17 cellular contexts compared by ENCODE assay signal in genomic region chr6:18016133-18016532, GRCh38. TPM values are rescaled to one million over a fixed set of nuclear protein-coding genes. Genes with fewer than 3 reads are reported as not detected.
DNase-seq lines count a peak whose midpoint lies in the region; ATAC-seq and TF ChIP-seq lines count a peak whose summit lies in the region.
"Had no signal": no experiment of that assay in that cellular context is flagged by ENCODE, and none has a peak within 500 bp of the region (broad histone marks: within the 10 kb centered on the region; RNA-seq: fewer than 3 reads in every experiment).

No MANE protein-coding gene starts in this region.

- H3K27me3 Mint-ChIP-seq in endodermal cell (ENCODE audit: insufficient read depth): no peaks in the 10 kb centered on the region
- H3K27me3 Mint-ChIP-seq in activated CD4-positive, alpha-beta memory T cell treated with anti-CD3 and anti-CD28 coated beads for 36 hours: peaks cover 6% of the 10 kb centered on the region

- POLR2A ChIA-PET in RWPE1 (lab: Yijun Ruan, JAX; ENCODE audit: low non-redundant PET): interaction anchor here (0.5 kb wide), 1 partner anchor 114 kb away, joined by 3 read pairs; no protein-coding TSS in a partner anchor
- POLR2A ChIA-PET in activated CD4-positive, alpha-beta memory T cell treated with anti-CD3 and anti-CD28 coated beads for 36 hours (lab: Charles Lee): no interaction called here

- no peaks in the 10 kb centered on the region for H3K4me1 Mint-ChIP-seq in endodermal cell
- H3K4me1 Mint-ChIP-seq in activated CD4-positive, alpha-beta memory T cell treated with anti-CD3 and anti-CD28 coated beads for 36 hours (ENCODE audit: low read depth): no peaks in the 10 kb centered on the region

- H3K4me3 Mint-ChIP-seq in endodermal cell: no peak overlapping the region
- no peak overlapping the region for H3K4me3 Mint-ChIP-seq in activated CD4-positive, alpha-beta memory T cell treated with anti-CD3 and anti-CD28 coated beads for 36 hours
- H3K4me3 Mint-ChIP-seq: H9 had no signal

- H3K27ac Mint-ChIP-seq in endodermal cell: no peak overlapping the region
- no peak overlapping the region for H3K27ac Mint-ChIP-seq in activated CD4-positive, alpha-beta memory T cell treated with anti-CD3 and anti-CD28 coated beads for 36 hours
- H3K27ac Mint-ChIP-seq: H9 had no signal

- peaks cover 2% of the 10 kb centered on the region for H3K36me3 Mint-ChIP-seq in endodermal cell (ENCODE audit: low read depth)
- no peaks in the 10 kb centered on the region for H3K36me3 Mint-ChIP-seq in activated CD4-positive, alpha-beta memory T cell treated with anti-CD3 and anti-CD28 coated beads for 36 hours

- no peaks in the 10 kb centered on the region for H3K27me3 ChIP-seq in endodermal cell (ENCODE audit: control insufficient read depth, insufficient read depth, low read length, poor library complexity, severe bottlenecking)
- H3K27me3 ChIP-seq: BLaER1 treated with 17β-estradiol and CSF1 and Interleukin-3, amounts not matched to agents 10 nM and 100 nM; SJCRH30 had no signal

- no peak for ATAC-seq in HG03139 (IDR thresholded peaks at IDR 0.05; ENCODE audit: unreplicated experiment)

- CTCF ChIA-PET in RWPE1 (lab: Yijun Ruan, JAX): no interaction called here
- CTCF ChIA-PET in activated CD4-positive, alpha-beta memory T cell treated with anti-CD3 and anti-CD28 coated beads for 36 hours (lab: Charles Lee): no interaction called here

- H3K9ac ChIP-seq in endodermal cell (ENCODE audit: extremely low read depth, low read length, poor library complexity, severe bottlenecking): no peak overlapping the region
- H3K9ac ChIP-seq: BLaER1 treated with 17β-estradiol and CSF1 and Interleukin-3, amounts not matched to agents 10 nM and 100 nM had no signal

- H3K36me3 ChIP-seq in endodermal cell (ENCODE audit: control insufficient read depth, insufficient read depth, low read length): no peaks in the 10 kb centered on the region
- H3K36me3 ChIP-seq: SJCRH30 had no signal

- DNase-seq in HPDE6-E6E7 (ENCODE audit: extremely low spot score) (peak; percentile 54), RWPE1 (ENCODE audit: low spot score) (peak; percentile 65), endodermal cell (peak; percentile 3), renal cortical epithelial cell (ENCODE audit: low read depth) (peak; percentile 90), OCI-M1 (lab: John Stamatoyannopoulos, UW) (no peak)
- DNase-seq in activated CD4-positive, alpha-beta memory T cell treated with anti-CD3 and anti-CD28 coated beads for 36 hours: no peak
- DNase-seq: EL, H9, KG1, NCI-H1092 treated with DMSO at 0.1 percent for 48 hours, NCI-H1694, NCI-H2171, NCI-H510A treated with DMSO at 0.1 percent for 48 hours, SJCRH30, SW 1271 had no signal

- H3K4me3 ChIP-seq in endodermal cell (ENCODE audit: low read length): no peak overlapping the region
- H3K4me3 ChIP-seq: BLaER1 treated with 17β-estradiol and CSF1 and Interleukin-3, amounts not matched to agents 10 nM and 100 nM; SJCRH30 had no signal

- H3K27ac ChIP-seq in RWPE1 (peak overlapping the region; percentile 86; the same call in 1 of the 2 replicates), endodermal cell (ENCODE audit: low read depth, low read length) (no peak overlapping the region)
- H3K27ac ChIP-seq: BLaER1 treated with 17β-estradiol and CSF1 and Interleukin-3, amounts not matched to agents 10 nM and 100 nM; SJCRH30 had no signal

- H3K4me1 ChIP-seq in endodermal cell (ENCODE audit: control insufficient read depth, insufficient read depth, low read length): no peaks in the 10 kb centered on the region
- H3K4me1 ChIP-seq: BLaER1 treated with 17β-estradiol and CSF1 and Interleukin-3, amounts not matched to agents 10 nM and 100 nM; SJCRH30 had no signal

- no peak for TF ChIP-seq CTCF in RWPE1 (conservative IDR thresholded peaks at IDR 0.05; ENCODE audit: low read depth)
- TF ChIP-seq CTCF in endodermal cell (conservative IDR thresholded peaks at IDR 0.05): no peak

- intact Hi-C loops in activated CD4-positive, alpha-beta memory T cell treated with anti-CD3 and anti-CD28 coated beads for 36 hours (cut with micrococcal nuclease): no loop called here

- H3K9me3 Mint-ChIP-seq in endodermal cell: peaks cover 18% of the 10 kb centered on the region
- peaks cover 4% of the 10 kb centered on the region for H3K9me3 Mint-ChIP-seq in activated CD4-positive, alpha-beta memory T cell treated with anti-CD3 and anti-CD28 coated beads for 36 hours

- H3K9me3 ChIP-seq in endodermal cell (ENCODE audit: control insufficient read depth, low read length): no peaks in the 10 kb centered on the region
- H3K9me3 ChIP-seq: SJCRH30 had no signal

RNA-seq across cellular contexts. Expression of gene KIF13A, which starts 28.7 kb away (rescaled TPM):
- total RNA-seq in endodermal cell (10 to 100 TPM; 35.3 to 45.0 TPM), renal cortical epithelial cell (23.3 and 64.6 TPM in 2 replicates)
- 21.9 TPM for polyA plus RNA-seq in endodermal cell (2013, experiment 1 of 2)
- 20.0 TPM for polyA plus RNA-seq in endodermal cell (2013, experiment 2 of 2)
- total RNA-seq in activated CD4-positive, alpha-beta memory T cell treated with anti-CD3 and anti-CD28 coated beads for 36 hours: under 1 TPM in 1 of 2 experiments, not detected in 1; 0.07 TPM

Comparison
In these comparisons a context has a peak if more than half of its experiments do, and no peak if none do; other contexts are left out.
1. DNase-seq: peak in HPDE6-E6E7 (single experiment), RWPE1 (single experiment), endodermal cell (single experiment) and renal cortical epithelial cell (single experiment); none in OCI-M1 (single experiment) and activated CD4-positive, alpha-beta memory T cell treated with anti-CD3 and anti-CD28 coated beads for 36 hours (single experiment).
2. RNA of gene KIF13A, which starts 28.7 kb away (total RNA-seq): 23.3 to 64.6 TPM in renal cortical epithelial cell and 35.3 to 45.0 TPM in endodermal cell; 0.07 TPM in activated CD4-positive, alpha-beta memory T cell treated with anti-CD3 and anti-CD28 coated beads for 36 hours; every median in the first group is over 10 times any median in the second.